Comparison of ENCODE assay signal across 16 cellular contexts in genomic region chr13:46571941-46572340, GRCh38. TPM values are rescaled to one million over a fixed set of nuclear protein-coding genes. Genes with fewer than 3 reads are reported as not detected.
DNase-seq lines count a peak whose midpoint lies in the region; ATAC-seq and TF ChIP-seq lines count a peak whose summit lies in the region.
"Had no signal": no experiment of that assay in that cellular context is flagged by ENCODE, and none has a peak within 500 bp of the region (broad histone marks: within the 10 kb centered on the region; RNA-seq: fewer than 3 reads in every experiment).

No MANE protein-coding gene starts in this region.

- H3K9me3 ChIP-seq in Caco-2, result no peaks in the 10 kb centered on the region
- H3K9me3 ChIP-seq: esophagus squamous epithelium, ovary, Peyer's patch had no signal

- H3K4me3 ChIP-seq in Caco-2 (ENCODE audit: low read depth, low read length), result no peak overlapping the region
- H3K4me3 ChIP-seq: esophagus squamous epithelium, ovary, Peyer's patch had no signal

- no peaks in the 10 kb centered on the region for H3K36me3 ChIP-seq in Caco-2 (ENCODE audit: control insufficient read depth, insufficient read depth, low read length)
- H3K36me3 ChIP-seq: esophagus squamous epithelium, ovary, Peyer's patch had no signal

- H3K27ac Mint-ChIP-seq in Caco-2 (ENCODE audit: unreplicated experiment) (peak overlapping the region; percentile 17), chondrocyte (ENCODE audit: unreplicated experiment) (peak overlapping the region; percentile 92), nephron (peak overlapping the region; percentile 45 to 68 (median 61))
- no peak overlapping the region for H3K27ac Mint-ChIP-seq in activated CD4-positive, alpha-beta T cell treated with anti-CD3 and anti-CD28 coated beads, Interleukin-2, amount 10 ng/mL, durations not matched to agents 24 days and 14 days
- H3K27ac Mint-ChIP-seq: stimulated activated naive CD8-positive, alpha-beta T cell treated with anti-CD3 and anti-CD28 coated beads, Interleukin-15, Interleukin-2, amounts not matched to agents 100 ng/mL and 50 ng/mL, for 24 hours had no signal

- H3K9me3 Mint-ChIP-seq in Caco-2 (ENCODE audit: unreplicated experiment) (no peaks in the 10 kb centered on the region), chondrocyte (ENCODE audit: low read depth) (no peaks in the 10 kb centered on the region), nephron (no peaks in the 10 kb centered on the region)
- H3K9me3 Mint-ChIP-seq in activated CD4-positive, alpha-beta T cell treated with anti-CD3 and anti-CD28 coated beads, Interleukin-2, amount 10 ng/mL, durations not matched to agents 24 days and 14 days, result no peaks in the 10 kb centered on the region
- H3K9me3 Mint-ChIP-seq: stimulated activated naive CD8-positive, alpha-beta T cell treated with anti-CD3 and anti-CD28 coated beads, Interleukin-15, Interleukin-2, amounts not matched to agents 100 ng/mL and 50 ng/mL, for 24 hours had no signal

- TF ChIP-seq CTCF in Caco-2 (IDR thresholded peaks at IDR 0.05; ENCODE audit: insufficient read depth in 1 of 2, low read depth in 1 of 2, low read length in 1 of 2, severe bottlenecking in 1 of 2, unreplicated experiment in 1 of 2) (no peak), chondrocyte (IDR thresholded peaks at IDR 0.05) (no peak), nephron (IDR thresholded peaks at IDR 0.05; ENCODE audit: unreplicated experiment in 3 of 3) (no peak)

- H3K27me3 Mint-ChIP-seq in Caco-2 (ENCODE audit: insufficient read depth, unreplicated experiment) (no peaks in the 10 kb centered on the region), chondrocyte (ENCODE audit: low read depth) (no peaks in the 10 kb centered on the region), nephron (ENCODE audit: low read depth) (no peaks in the 10 kb centered on the region)
- H3K27me3 Mint-ChIP-seq in activated CD4-positive, alpha-beta T cell treated with anti-CD3 and anti-CD28 coated beads, Interleukin-2, amount 10 ng/mL, durations not matched to agents 24 days and 14 days, result no peaks in the 10 kb centered on the region
- H3K27me3 Mint-ChIP-seq: stimulated activated naive CD8-positive, alpha-beta T cell treated with anti-CD3 and anti-CD28 coated beads, Interleukin-15, Interleukin-2, amounts not matched to agents 100 ng/mL and 50 ng/mL, for 24 hours had no signal

- H3K27me3 ChIP-seq in Caco-2 (replicated peaks; ENCODE audit: control insufficient read depth, insufficient read depth, low read length), result no peaks in the 10 kb centered on the region
- H3K27me3 ChIP-seq: esophagus squamous epithelium, ovary, Peyer's patch had no signal

- POLR2A ChIA-PET in Caco-2 (lab: Charles Lee), result no interaction called here

- intact Hi-C loops in Caco-2 (cut with micrococcal nuclease; ENCODE audit: unreplicated experiment), result no loop called here
- intact Hi-C loops in activated CD4-positive, alpha-beta T cell treated with anti-CD3 and anti-CD28 coated beads, Interleukin-2, amount 10 ng/mL, durations not matched to agents 24 days and 14 days (cut with micrococcal nuclease), result no loop called here

- H3K36me3 Mint-ChIP-seq in Caco-2 (ENCODE audit: insufficient read depth, unreplicated experiment), result peaks cover 16% of the 10 kb centered on the region
- no peaks in the 10 kb centered on the region for H3K36me3 Mint-ChIP-seq in chondrocyte (ENCODE audit: low read depth)
- H3K36me3 Mint-ChIP-seq in nephron (ENCODE audit: low read depth), result no peaks in the 10 kb centered on the region
- peaks cover 5% of the 10 kb centered on the region for H3K36me3 Mint-ChIP-seq in activated CD4-positive, alpha-beta T cell treated with anti-CD3 and anti-CD28 coated beads, Interleukin-2, amount 10 ng/mL, durations not matched to agents 24 days and 14 days (ENCODE audit: low read depth)

- H3K4me1 ChIP-seq in Caco-2, result peaks cover 45% of the 10 kb centered on the region

- DNase-seq in Caco-2 (no peak), LHCN-M2 (ENCODE audit: low read depth) (peak; percentile 33), chondrocyte (ENCODE audit: low spot score) (no peak), globus pallidus (ENCODE audit: low spot score) (no peak)
- no peak for DNase-seq in activated CD4-positive, alpha-beta T cell treated with anti-CD3 and anti-CD28 coated beads, Interleukin-2, amount 10 ng/mL, durations not matched to agents 24 days and 14 days
- DNase-seq: activated CD8-positive, alpha-beta memory T cell treated with anti-CD3 and anti-CD28 coated beads for 24 hours; esophagus squamous epithelium; GOT3; MM.1S; NCI-H526 treated with DMSO at 0.1 percent for 48 hours; ovary; Peyer's patch had no signal

- H3K4me3 Mint-ChIP-seq in Caco-2 (ENCODE audit: unreplicated experiment) (no peak overlapping the region), chondrocyte (ENCODE audit: unreplicated experiment) (peak overlapping the region; percentile 15), nephron (peak overlapping the region in 1 of 3 experiments; percentile 21)
- H3K4me3 Mint-ChIP-seq in activated CD4-positive, alpha-beta T cell treated with anti-CD3 and anti-CD28 coated beads, Interleukin-2, amount 10 ng/mL, durations not matched to agents 24 days and 14 days, result no peak overlapping the region
- H3K4me3 Mint-ChIP-seq: stimulated activated naive CD8-positive, alpha-beta T cell treated with anti-CD3 and anti-CD28 coated beads, Interleukin-15, Interleukin-2, amounts not matched to agents 100 ng/mL and 50 ng/mL, for 24 hours had no signal

- no TSS peak for BruUV-seq in Caco-2 (replicated peaks; lab: Mats Ljungman, UMichigan)

- CTCF ChIA-PET in Caco-2 (lab: Charles Lee), result no interaction called here

- ATAC-seq in HG03196 (IDR thresholded peaks at IDR 0.05; ENCODE audit: unreplicated experiment) (no peak), GM19452 (IDR thresholded peaks at IDR 0.05; ENCODE audit: unreplicated experiment) (no peak)

- H3K4me1 Mint-ChIP-seq in Caco-2 (ENCODE audit: low read depth, unreplicated experiment), result peaks cover 56% of the 10 kb centered on the region
- H3K4me1 Mint-ChIP-seq in chondrocyte (ENCODE audit: low read depth), result peaks cover 51% of the 10 kb centered on the region
- peaks cover 81% of the 10 kb centered on the region for H3K4me1 Mint-ChIP-seq in nephron
- peaks cover 15% of the 10 kb centered on the region for H3K4me1 Mint-ChIP-seq in activated CD4-positive, alpha-beta T cell treated with anti-CD3 and anti-CD28 coated beads, Interleukin-2, amount 10 ng/mL, durations not matched to agents 24 days and 14 days

RNA-seq across cellular contexts. Expression of gene LRCH1, which starts 19.0 kb away (rescaled TPM):
- 27.0 and 30.7 TPM in 2 replicates for total RNA-seq in Caco-2 (2022)
- total RNA-seq in LHCN-M2 (2014; rRNA removed), result 4.9 and 5.3 TPM in 2 replicates
- polyA plus RNA-seq in LHCN-M2 (2012), result 5.5 TPM
- 14.0 to 14.4 TPM (median 14.1 TPM) in 3 replicates for total RNA-seq in chondrocyte
- total RNA-seq in activated CD4-positive, alpha-beta T cell treated with anti-CD3 and anti-CD28 coated beads, Interleukin-2, amount 10 ng/mL, durations not matched to agents 24 days and 14 days, result 17.6 and 18.3 TPM in 2 replicates
